1 cellular context compared by ENCODE assay signal in the genomic region with DNA sequence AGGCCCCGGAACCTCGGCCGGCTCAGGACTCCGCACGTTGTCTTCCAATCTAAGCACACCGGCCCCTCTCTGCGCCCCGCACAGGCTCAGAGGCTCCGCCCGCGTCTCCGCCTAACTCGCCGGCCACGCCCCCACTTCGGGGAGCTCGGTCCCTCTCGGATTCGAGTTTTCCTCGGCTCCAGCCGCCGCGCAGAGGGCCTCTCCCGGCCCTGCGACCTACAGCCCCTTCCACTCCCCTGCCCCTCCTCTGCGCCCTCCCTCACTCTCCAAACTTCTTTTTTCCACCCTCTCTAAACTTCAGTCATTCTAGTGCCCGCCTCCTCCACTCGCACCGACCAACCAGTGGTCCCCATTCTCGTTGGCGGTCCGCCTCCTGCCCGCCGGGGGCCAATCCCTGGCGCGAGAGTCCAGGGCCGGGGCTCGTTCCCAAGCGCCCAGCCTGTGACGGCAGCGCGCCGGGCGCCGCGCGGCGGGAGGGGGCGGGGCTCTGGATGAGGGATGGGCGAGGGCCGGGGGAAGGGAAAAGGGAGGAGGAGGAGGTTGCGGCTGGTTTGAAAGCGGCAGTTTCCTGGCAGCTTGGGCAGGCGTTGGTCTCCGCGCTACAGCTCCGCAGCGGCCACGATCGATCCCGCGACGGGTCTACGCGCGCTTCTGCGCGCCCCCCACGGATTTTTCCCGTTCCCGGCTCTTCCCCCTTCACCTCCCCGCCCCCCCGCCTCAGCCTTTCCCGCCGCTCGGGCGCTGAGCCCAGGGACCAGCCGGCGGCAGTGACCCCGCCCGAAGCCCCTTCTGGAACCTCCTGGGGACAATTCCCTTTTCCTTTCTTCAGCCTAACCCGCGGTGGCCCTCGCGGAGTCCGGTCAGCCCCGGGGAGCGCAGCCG.
A peak's percentile ranks its signal among the peaks of the same experiment; 100 is the strongest.
TF ChIP-seq lines count a peak whose summit lies in the region.

Gene MAGI3 (plus strand): TSS at position 563 of the 882 bp plus-strand sequence. CDS start 519 bp downstream, outside the sequence.

TF ChIP-seq in K562, 482 proteins besides CTCF, POLR2A, EP300 and RAD21 (continued from another document and continues in another):
- TF ChIP-seq KAT8 (IDR thresholded peaks at IDR 0.05; ENCODE audit: low read depth) (no peak), SMARCE1 (IDR thresholded peaks at IDR 0.05) (no peak), ATF2 (CRISPR knock-in tag; IDR thresholded peaks at IDR 0.05) (no peak), ZNF24 (IDR thresholded peaks at IDR 0.05) (no peak), ZNF551 (CRISPR knock-in tag; IDR thresholded peaks at IDR 0.05) (no peak), SP1 (CRISPR knock-in tag; IDR thresholded peaks at IDR 0.05) (peak; percentile 97), EGR1 (conservative IDR thresholded peaks at IDR 0.05) (peak; percentile 33; the same call in 1 of the 2 replicates), ARNT (IDR thresholded peaks at IDR 0.05) (no peak), KAT7 (CRISPR knock-in tag; IDR thresholded peaks at IDR 0.05; ENCODE audit: borderline replicate concordance) (no peak; the same call in 1 of the 2 replicates), MYC (IDR thresholded peaks at IDR 0.05; ENCODE audit: low read depth, low read length) (0 out of 2 replicates have a peak, but pooled peaks have one; percentile 7), MYC (CRISPR knock-in tag; IDR thresholded peaks at IDR 0.05; ENCODE audit: borderline replicate concordance, low read depth) (no peak), SMC3 (conservative IDR thresholded peaks at IDR 0.05; ENCODE audit: insufficient read depth, low read depth, low read length) (0 out of 2 replicates have a peak, but pooled peaks have one; percentile 20), REST (CRISPR knock-in tag; IDR thresholded peaks at IDR 0.05; ENCODE audit: low read depth) (no peak), ZC3H11A (IDR thresholded peaks at IDR 0.05; ENCODE audit: low read depth, low read length) (no peak), RBM25 (IDR thresholded peaks at IDR 0.05; ENCODE audit: low read depth, low read length, severe bottlenecking) (peak; percentile 99), GATAD2A (IDR thresholded peaks at IDR 0.05) (no peak), TCF7L2 (IDR thresholded peaks at IDR 0.05; ENCODE audit: low read depth, low read length) (no peak), RBM39 (optimal IDR thresholded peaks at IDR 0.05; ENCODE audit: low read depth, low read length) (no peak), CBX5 (IDR thresholded peaks at IDR 0.05; ENCODE audit: borderline replicate concordance, low read depth) (no peak), ZNF324 (CRISPR knock-in tag; IDR thresholded peaks at IDR 0.05) (no peak), TARDBP (IDR thresholded peaks at IDR 0.05) (no peak), PPARD (CRISPR knock-in tag; IDR thresholded peaks at IDR 0.05) (no peak), XRCC3 (IDR thresholded peaks at IDR 0.05) (no peak), ZNF644 (tag; IDR thresholded peaks at IDR 0.05; ENCODE audit: low read depth) (no peak), CCNT2 (IDR thresholded peaks at IDR 0.05; ENCODE audit: borderline replicate concordance, extremely low read depth, insufficient read length, low read depth, low read length) (peak; percentile 79), NCOA1 (IDR thresholded peaks at IDR 0.05; ENCODE audit: low read depth) (no peak), HLTF (IDR thresholded peaks at IDR 0.05) (no peak), PHTF2 (CRISPR knock-in tag; IDR thresholded peaks at IDR 0.05) (no peak), ETV1 (tag; conservative IDR thresholded peaks at IDR 0.05; ENCODE audit: low read depth) (no peak), XRCC4 (IDR thresholded peaks at IDR 0.05; ENCODE audit: extremely low read depth, insufficient read depth, insufficient read length) (no peak), ZBTB8A (IDR thresholded peaks at IDR 0.05; ENCODE audit: partially characterized antibody) (no peak), ATF1 (CRISPR knock-in tag; IDR thresholded peaks at IDR 0.05) (peak; percentile 29; the same call in 1 of the 2 replicates), ATF1 (tag; IDR thresholded peaks at IDR 0.05) (peak; percentile 93), ARHGAP35 (IDR thresholded peaks at IDR 0.05; ENCODE audit: partially characterized antibody) (no peak), YBX1 (IDR thresholded peaks at IDR 0.05) (no peak)
- TF ChIP-seq, protein P1, sequence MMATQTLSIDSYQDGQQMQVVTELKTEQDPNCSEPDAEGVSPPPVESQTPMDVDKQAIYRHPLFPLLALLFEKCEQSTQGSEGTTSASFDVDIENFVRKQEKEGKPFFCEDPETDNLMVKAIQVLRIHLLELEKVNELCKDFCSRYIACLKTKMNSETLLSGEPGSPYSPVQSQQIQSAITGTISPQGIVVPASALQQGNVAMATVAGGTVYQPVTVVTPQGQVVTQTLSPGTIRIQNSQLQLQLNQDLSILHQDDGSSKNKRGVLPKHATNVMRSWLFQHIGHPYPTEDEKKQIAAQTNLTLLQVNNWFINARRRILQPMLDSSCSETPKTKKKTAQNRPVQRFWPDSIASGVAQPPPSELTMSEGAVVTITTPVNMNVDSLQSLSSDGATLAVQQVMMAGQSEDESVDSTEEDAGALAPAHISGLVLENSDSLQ (IDR thresholded peaks at IDR 0.05): peak; percentile 97
- TF ChIP-seq, protein P2, sequence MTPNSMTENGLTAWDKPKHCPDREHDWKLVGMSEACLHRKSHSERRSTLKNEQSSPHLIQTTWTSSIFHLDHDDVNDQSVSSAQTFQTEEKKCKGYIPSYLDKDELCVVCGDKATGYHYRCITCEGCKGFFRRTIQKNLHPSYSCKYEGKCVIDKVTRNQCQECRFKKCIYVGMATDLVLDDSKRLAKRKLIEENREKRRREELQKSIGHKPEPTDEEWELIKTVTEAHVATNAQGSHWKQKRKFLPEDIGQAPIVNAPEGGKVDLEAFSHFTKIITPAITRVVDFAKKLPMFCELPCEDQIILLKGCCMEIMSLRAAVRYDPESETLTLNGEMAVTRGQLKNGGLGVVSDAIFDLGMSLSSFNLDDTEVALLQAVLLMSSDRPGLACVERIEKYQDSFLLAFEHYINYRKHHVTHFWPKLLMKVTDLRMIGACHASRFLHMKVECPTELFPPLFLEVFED (CRISPR knock-in tag; conservative IDR thresholded peaks at IDR 0.05): 0 out of 2 replicates have a peak, but pooled peaks have one; percentile 51
- TF ChIP-seq, protein P3, sequence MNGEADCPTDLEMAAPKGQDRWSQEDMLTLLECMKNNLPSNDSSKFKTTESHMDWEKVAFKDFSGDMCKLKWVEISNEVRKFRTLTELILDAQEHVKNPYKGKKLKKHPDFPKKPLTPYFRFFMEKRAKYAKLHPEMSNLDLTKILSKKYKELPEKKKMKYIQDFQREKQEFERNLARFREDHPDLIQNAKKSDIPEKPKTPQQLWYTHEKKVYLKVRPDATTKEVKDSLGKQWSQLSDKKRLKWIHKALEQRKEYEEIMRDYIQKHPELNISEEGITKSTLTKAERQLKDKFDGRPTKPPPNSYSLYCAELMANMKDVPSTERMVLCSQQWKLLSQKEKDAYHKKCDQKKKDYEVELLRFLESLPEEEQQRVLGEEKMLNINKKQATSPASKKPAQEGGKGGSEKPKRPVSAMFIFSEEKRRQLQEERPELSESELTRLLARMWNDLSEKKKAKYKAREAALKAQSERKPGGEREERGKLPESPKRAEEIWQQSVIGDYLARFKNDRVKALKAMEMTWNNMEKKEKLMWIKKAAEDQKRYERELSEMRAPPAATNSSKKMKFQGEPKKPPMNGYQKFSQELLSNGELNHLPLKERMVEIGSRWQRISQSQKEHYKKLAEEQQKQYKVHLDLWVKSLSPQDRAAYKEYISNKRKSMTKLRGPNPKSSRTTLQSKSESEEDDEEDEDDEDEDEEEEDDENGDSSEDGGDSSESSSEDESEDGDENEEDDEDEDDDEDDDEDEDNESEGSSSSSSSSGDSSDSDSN (IDR thresholded peaks at IDR 0.05; ENCODE audit: borderline replicate concordance in 1 of 2, low read depth in 2 of 2, low read length in 2 of 2): 0 out of 4 replicates have a peak, but pooled peaks of 1 of the 2 experiments have one; percentile 53
- TF ChIP-seq, protein P4, sequence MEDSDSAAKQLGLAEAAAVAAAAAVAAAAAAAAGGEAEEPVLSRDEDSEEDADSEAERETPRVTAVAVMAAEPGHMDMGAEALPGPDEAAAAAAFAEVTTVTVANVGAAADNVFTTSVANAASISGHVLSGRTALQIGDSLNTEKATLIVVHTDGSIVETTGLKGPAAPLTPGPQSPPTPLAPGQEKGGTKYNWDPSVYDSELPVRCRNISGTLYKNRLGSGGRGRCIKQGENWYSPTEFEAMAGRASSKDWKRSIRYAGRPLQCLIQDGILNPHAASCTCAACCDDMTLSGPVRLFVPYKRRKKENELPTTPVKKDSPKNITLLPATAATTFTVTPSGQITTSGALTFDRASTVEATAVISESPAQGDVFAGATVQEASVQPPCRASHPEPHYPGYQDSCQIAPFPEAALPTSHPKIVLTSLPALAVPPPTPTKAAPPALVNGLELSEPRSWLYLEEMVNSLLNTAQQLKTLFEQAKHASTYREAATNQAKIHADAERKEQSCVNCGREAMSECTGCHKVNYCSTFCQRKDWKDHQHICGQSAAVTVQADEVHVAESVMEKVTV (CRISPR knock-in tag; IDR thresholded peaks at IDR 0.05): no peak
- TF ChIP-seq, protein P5, sequence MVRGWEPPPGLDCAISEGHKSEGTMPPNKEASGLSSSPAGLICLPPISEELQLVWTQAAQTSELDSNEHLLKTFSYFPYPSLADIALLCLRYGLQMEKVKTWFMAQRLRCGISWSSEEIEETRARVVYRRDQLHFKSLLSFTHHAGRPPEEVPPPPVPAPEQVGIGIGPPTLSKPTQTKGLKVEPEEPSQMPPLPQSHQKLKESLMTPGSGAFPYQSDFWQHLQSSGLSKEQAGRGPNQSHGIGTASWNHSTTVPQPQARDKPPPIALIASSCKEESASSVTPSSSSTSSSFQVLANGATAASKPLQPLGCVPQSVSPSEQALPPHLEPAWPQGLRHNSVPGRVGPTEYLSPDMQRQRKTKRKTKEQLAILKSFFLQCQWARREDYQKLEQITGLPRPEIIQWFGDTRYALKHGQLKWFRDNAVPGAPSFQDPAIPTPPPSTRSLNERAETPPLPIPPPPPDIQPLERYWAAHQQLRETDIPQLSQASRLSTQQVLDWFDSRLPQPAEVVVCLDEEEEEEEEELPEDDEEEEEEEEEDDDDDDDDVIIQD (CRISPR knock-in tag; IDR thresholded peaks at IDR 0.05): 0 out of 2 replicates have a peak, but pooled peaks have one; percentile 79
- TF ChIP-seq, protein P6, sequence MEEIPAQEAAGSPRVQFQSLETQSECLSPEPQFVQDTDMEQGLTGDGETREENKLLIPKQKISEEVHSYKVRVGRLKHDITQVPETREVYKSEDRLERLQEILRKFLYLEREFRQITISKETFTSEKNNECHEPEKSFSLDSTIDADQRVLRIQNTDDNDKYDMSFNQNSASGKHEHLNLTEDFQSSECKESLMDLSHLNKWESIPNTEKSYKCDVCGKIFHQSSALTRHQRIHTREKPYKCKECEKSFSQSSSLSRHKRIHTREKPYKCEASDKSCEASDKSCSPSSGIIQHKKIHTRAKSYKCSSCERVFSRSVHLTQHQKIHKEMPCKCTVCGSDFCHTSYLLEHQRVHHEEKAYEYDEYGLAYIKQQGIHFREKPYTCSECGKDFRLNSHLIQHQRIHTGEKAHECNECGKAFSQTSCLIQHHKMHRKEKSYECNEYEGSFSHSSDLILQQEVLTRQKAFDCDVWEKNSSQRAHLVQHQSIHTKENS (CRISPR knock-in tag; IDR thresholded peaks at IDR 0.05): no peak
- TF ChIP-seq, protein P7, sequence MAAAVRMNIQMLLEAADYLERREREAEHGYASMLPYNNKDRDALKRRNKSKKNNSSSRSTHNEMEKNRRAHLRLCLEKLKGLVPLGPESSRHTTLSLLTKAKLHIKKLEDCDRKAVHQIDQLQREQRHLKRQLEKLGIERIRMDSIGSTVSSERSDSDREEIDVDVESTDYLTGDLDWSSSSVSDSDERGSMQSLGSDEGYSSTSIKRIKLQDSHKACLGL (CRISPR knock-in tag; IDR thresholded peaks at IDR 0.05; ENCODE audit: borderline replicate concordance, poor library complexity, severe bottlenecking): no peak
